1 cellular context compared by ENCODE assay signal in genomic region chr6:14117158-14118090, GRCh38.
TF ChIP-seq lines count a peak whose summit lies in the region.

CD83 (plus strand) TSS chr6:14117772; CDS start chr6:14117812, 40 bp downstream.

TF ChIP-seq in GM12878, 131 proteins besides CTCF, POLR2A, EP300 and RAD21 (continued from another document and continues in another):
- TF ChIP-seq CUX1 (IDR thresholded peaks at IDR 0.05; ENCODE audit: insufficient replicate concordance, low read depth, low read length) (no peak), MTA2 (IDR thresholded peaks at IDR 0.05; ENCODE audit: low read depth) (no peak), IKZF1 (conservative IDR thresholded peaks at IDR 0.05) (peak; percentile 84), SREBF1 (IDR thresholded peaks at IDR 0.05; ENCODE audit: low read length) (no peak), SIN3A (IDR thresholded peaks at IDR 0.05; ENCODE audit: low read depth, low read length) (peak; percentile 62; the same call in 1 of the 2 replicates), FOXM1 (IDR thresholded peaks at IDR 0.05; ENCODE audit: low read depth, low read length) (no peak; the same call in 1 of the 2 replicates), LARP7 (IDR thresholded peaks at IDR 0.05) (peak; percentile 89), ZBED1 (IDR thresholded peaks at IDR 0.05; ENCODE audit: borderline replicate concordance) (peak; percentile 93; the same call in 1 of the 2 replicates), ZZZ3 (IDR thresholded peaks at IDR 0.05; ENCODE audit: control insufficient read depth, insufficient read length, low read depth) (no peak), SIX5 (IDR thresholded peaks at IDR 0.05; ENCODE audit: low read depth, low read length, severe bottlenecking) (no peak), E2F4 (IDR thresholded peaks at IDR 0.05; ENCODE audit: low read depth, low read length) (no peak), E4F1 (IDR thresholded peaks at IDR 0.05; ENCODE audit: borderline replicate concordance, partially characterized antibody) (no peak), NR2C2 (IDR thresholded peaks at IDR 0.05; ENCODE audit: borderline replicate concordance, control insufficient read depth, insufficient read length, low read depth) (no peak), RELA (IDR thresholded peaks at IDR 0.05; ENCODE audit: borderline replicate concordance, partially characterized antibody) (peak; percentile 91), ZNF592 (IDR thresholded peaks at IDR 0.05) (0 out of 2 replicates have a peak, but pooled peaks have one; percentile 38), JUND (IDR thresholded peaks at IDR 0.05; ENCODE audit: low read depth, low read length) (no peak), CEBPZ (IDR thresholded peaks at IDR 0.05; ENCODE audit: low read depth, low read length) (no peak), BHLHE40 (IDR thresholded peaks at IDR 0.05; ENCODE audit: borderline replicate concordance in 1 of 2, low read depth in 2 of 2, low read length in 1 of 2) (peak; percentile 65 to 87; a peak in 3 of 4 replicates), YY1 (IDR thresholded peaks at IDR 0.05; ENCODE audit: low read depth, low read length) (peak; percentile 63; the same call in 1 of the 2 replicates), CREM (IDR thresholded peaks at IDR 0.05; ENCODE audit: low read depth) (0 out of 2 replicates have a peak, but pooled peaks have one; percentile 32), PRDM15 (CRISPR knock-in tag; IDR thresholded peaks at IDR 0.05) (0 out of 2 replicates have a peak, but pooled peaks have one; percentile 32), KLF5 (IDR thresholded peaks at IDR 0.05; ENCODE audit: partially characterized antibody) (no peak), PAX8 (IDR thresholded peaks at IDR 0.05) (no peak), TARDBP (IDR thresholded peaks at IDR 0.05; ENCODE audit: borderline replicate concordance) (no peak), IRF4 (IDR thresholded peaks at IDR 0.05; ENCODE audit: low read depth, low read length) (no peak), SKIL (IDR thresholded peaks at IDR 0.05; ENCODE audit: low read depth, poor library complexity, severe bottlenecking) (no peak), ATF2 (IDR thresholded peaks at IDR 0.05; ENCODE audit: low read length) (no peak; the same call in 1 of the 2 replicates), NBN (IDR thresholded peaks at IDR 0.05) (peak; percentile 64; the same call in 1 of the 2 replicates)
